Comparison of ENCODE assay signal across 9 cellular contexts in the genomic region with DNA sequence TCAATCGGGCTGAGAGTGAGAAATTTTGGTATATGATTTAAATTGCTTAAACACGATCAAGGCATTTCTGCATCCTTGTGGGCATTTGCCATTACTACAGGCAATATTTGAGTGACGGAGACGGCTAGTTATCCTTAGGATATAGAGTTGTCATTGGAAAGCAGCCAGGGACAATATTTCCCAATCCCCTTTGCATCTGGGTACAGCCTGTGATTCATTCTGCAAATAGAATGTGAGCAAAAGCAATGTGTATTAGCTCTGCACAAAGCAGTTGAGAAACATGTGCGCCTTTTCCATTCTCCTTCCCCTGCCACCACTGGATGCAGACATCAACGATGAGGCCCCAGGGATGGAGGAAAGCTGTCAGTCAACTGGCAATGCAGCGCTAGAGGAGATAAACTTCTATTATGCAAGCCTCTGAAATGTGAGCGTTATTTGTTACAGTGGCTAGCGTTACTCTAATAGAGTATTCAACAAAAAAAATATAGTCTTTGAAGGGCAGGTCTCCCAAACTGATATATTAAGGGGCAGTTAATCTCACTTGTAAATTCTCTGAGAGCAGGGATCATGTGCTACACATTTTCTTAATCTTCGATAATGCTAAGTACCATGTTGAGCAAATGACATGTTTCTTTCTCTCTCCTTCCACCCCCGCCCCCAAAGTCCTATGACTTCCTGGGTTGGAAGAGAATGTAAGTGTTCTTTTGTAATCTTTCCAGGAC. TPM values are rescaled to one million over a fixed set of nuclear protein-coding genes. Genes with fewer than 3 reads are reported as not detected.
A peak's percentile ranks its signal among the peaks of the same experiment; 100 is the strongest.
DNase-seq lines count a peak whose midpoint lies in the region; ATAC-seq and TF ChIP-seq lines count a peak whose summit lies in the region.
"Had no signal": no experiment of that assay in that cellular context is flagged by ENCODE, and none has a peak within 500 bp of the region (broad histone marks: within the 10 kb centered on the region; RNA-seq: fewer than 3 reads in every experiment).

No MANE protein-coding gene starts in this region.

- H3K4me1 ChIP-seq in HCT116 (ENCODE audit: control insufficient read depth in 1 of 2, insufficient read depth in 2 of 2, low read length in 2 of 2): peaks cover 6% of the 10 kb centered on the region in 2 experiments; a peak in 3 of 4 replicates
- H3K4me1 ChIP-seq in PC-3 (ENCODE audit: insufficient read depth, low read length): peaks cover 22% of the 10 kb centered on the region

- H4K20me1 ChIP-seq in HCT116 (ENCODE audit: insufficient read depth) (no peaks in the 10 kb centered on the region), PC-3 (ENCODE audit: low read length) (no peaks in the 10 kb centered on the region)

- no peaks in the 10 kb centered on the region for H3K9me3 ChIP-seq in HCT116 (ENCODE audit: control insufficient read depth in 1 of 2, insufficient read depth in 1 of 2, low read depth in 1 of 2, low read length in 2 of 2)
- H3K9me3 ChIP-seq in PC-3 (ENCODE audit: low read length): no peaks in the 10 kb centered on the region
- H3K9me3 ChIP-seq in T-helper 17 cell (ENCODE audit: control insufficient read depth, low read length, poor library complexity, severe bottlenecking): no peaks in the 10 kb centered on the region

- H3K79me2 ChIP-seq in HCT116 (ENCODE audit: insufficient read depth, low read length) (no peaks in the 10 kb centered on the region), PC-3 (ENCODE audit: low read length) (no peaks in the 10 kb centered on the region)

- H3K9me2 ChIP-seq in HCT116 (ENCODE audit: insufficient read depth) (no peaks in the 10 kb centered on the region), PC-3 (replicated peaks; ENCODE audit: low read length) (no peaks in the 10 kb centered on the region)

- TF ChIP-seq POLR2A in HCT116 (IDR thresholded peaks at IDR 0.05; ENCODE audit: borderline replicate concordance, extremely low read depth, insufficient read depth, insufficient read length): no peak

- peak; percentile 32; the same call in 1 of the 2 replicates for TF ChIP-seq RAD21 in HCT116 (IDR thresholded peaks at IDR 0.05; ENCODE audit: low read depth)

- H3K9ac ChIP-seq in HCT116 (ENCODE audit: low read length) (no peak overlapping the region), PC-3 (ENCODE audit: low read length) (peak overlapping the region; percentile 40)

- no TSS peak for BruUV-seq in HCT116 (replicated peaks; lab: Mats Ljungman, UMichigan)
- TSS peak; percentile 41 for BruUV-seq in PC-3 (replicated peaks; lab: Mats Ljungman, UMichigan)

- CTCF ChIA-PET in HCT116 (lab: Charles Lee): no interaction called here
- CTCF ChIA-PET in PC-3 (lab: Charles Lee): interaction anchor here (0.6 kb wide), 3 partner anchors 59 to 190 kb away, joined by 3 to 8 read pairs (median 4); no protein-coding TSS in a partner anchor

- H3K4me3 Mint-ChIP-seq in T-helper 17 cell: no peak overlapping the region
- H3K4me3 Mint-ChIP-seq: naive B cell had no signal

- ATAC-seq in HCT116 (peak; percentile 85), PC-3 (peak; percentile 98), GM18519 (IDR thresholded peaks at IDR 0.05; ENCODE audit: low FRiP score, unreplicated experiment) (no peak), T-helper 17 cell (no peak)
- no peak for ATAC-seq in activated naive CD4-positive, alpha-beta T cell treated with anti-CD3 and anti-CD28 coated beads, Interleukin-2, amount 50 U/mL, for 72 hours

- POLR2A ChIA-PET in HCT116 (lab: Charles Lee) (no interaction called here), PC-3 (lab: Charles Lee; ENCODE audit: unreplicated experiment) (no interaction called here)

- peak; percentile 36 for DNase-seq in HCT116 (ENCODE audit: low read depth, low spot score)
- peak; percentile 100 for DNase-seq in PC-3
- DNase-seq in fibroblast of gingiva (ENCODE audit: low read depth): peak; percentile 99
- peak; percentile 83 for DNase-seq in pulmonary artery endothelial cell (ENCODE audit: low read depth, low spot score)
- no peak for DNase-seq in activated naive CD4-positive, alpha-beta T cell treated with anti-CD3 and anti-CD28 coated beads, Interleukin-2, amount 50 U/mL, for 72 hours (ENCODE audit: low spot score in 2 of 2)
- DNase-seq in activated CD4-positive, alpha-beta T cell treated with anti-CD3 and anti-CD28 coated beads for 4 hours: no peak
- no peak for DNase-seq in T-helper 17 cell
- DNase-seq: naive B cell had no signal

- H3K4me2 ChIP-seq in HCT116 (ENCODE audit: low read length) (no peak overlapping the region; the same call in 1 of the 2 replicates), PC-3 (ENCODE audit: low read length) (peak overlapping the region; percentile 66)

- H3K27ac ChIP-seq in HCT116 (ENCODE audit: low read depth, low read length) (no peak overlapping the region), PC-3 (ENCODE audit: low read length) (peak overlapping the region; percentile 78)

- H3K27ac Mint-ChIP-seq in activated naive CD4-positive, alpha-beta T cell treated with anti-CD3 and anti-CD28 coated beads, Interleukin-2, amount 50 U/mL, for 72 hours: no peak overlapping the region
- H3K27ac Mint-ChIP-seq in T-helper 17 cell: no peak overlapping the region

- H3K27me3 ChIP-seq in HCT116 (ENCODE audit: insufficient read depth, low read length): no peaks in the 10 kb centered on the region
- H3K27me3 ChIP-seq in PC-3 (ENCODE audit: low read length): no peaks in the 10 kb centered on the region

- RAD21 ChIA-PET in HCT116 (lab: Charles Lee; ENCODE audit: low non-redundant PET in 1 of 2, low total read pairs in 2 of 2, uncharacterized antibody in 2 of 2, unreplicated experiment in 2 of 2): no interaction called here

- H3K36me3 ChIP-seq in HCT116 (ENCODE audit: control insufficient read depth in 1 of 2, insufficient read depth in 2 of 2, low read length in 2 of 2) (no peaks in the 10 kb centered on the region), PC-3 (ENCODE audit: low read depth, low read length) (no peaks in the 10 kb centered on the region)

- H3K36me3 Mint-ChIP-seq in activated naive CD4-positive, alpha-beta T cell treated with anti-CD3 and anti-CD28 coated beads, Interleukin-2, amount 50 U/mL, for 72 hours: peaks cover 0 to 5% of the 10 kb centered on the region in 2 donors
- no peaks in the 10 kb centered on the region for H3K36me3 Mint-ChIP-seq in T-helper 17 cell (ENCODE audit: low read depth)
- H3K36me3 Mint-ChIP-seq: naive B cell had no signal

- H3K27me3 Mint-ChIP-seq in T-helper 17 cell: peaks cover 5% of the 10 kb centered on the region
- H3K27me3 Mint-ChIP-seq: naive B cell had no signal

- H3K4me1 Mint-ChIP-seq in T-helper 17 cell: peaks cover 3% of the 10 kb centered on the region

- H3K9me3 Mint-ChIP-seq in activated naive CD4-positive, alpha-beta T cell treated with anti-CD3 and anti-CD28 coated beads, Interleukin-2, amount 50 U/mL, for 72 hours: peaks cover 0 to 6% of the 10 kb centered on the region in 2 donors
- H3K9me3 Mint-ChIP-seq: naive B cell had no signal

- H3K4me3 ChIP-seq in HCT116 (replicated peaks in 1 of 2; ENCODE audit: low read depth in 1 of 2, low read length in 2 of 2) (no peak overlapping the region), PC-3 (ENCODE audit: low read length) (no peak overlapping the region; the same call in 1 of the 2 replicates)

- intact Hi-C loops in HCT116 (cut with micrococcal nuclease) (no loop called here), PC-3 (cut with micrococcal nuclease) (loop anchor here (1.0 to 2.0 kb wide), 6 partner anchors 37 to 260 kb away; partner anchors contain the start of gene NCOA3)

- H3F3A ChIP-seq in PC-3 (ENCODE audit: low read length, unreplicated experiment): no peaks in the 10 kb centered on the region

- H2AFZ ChIP-seq in HCT116 (ENCODE audit: low read depth, low read length, poor library complexity, severe bottlenecking) (no peak overlapping the region), PC-3 (ENCODE audit: low read length) (peak overlapping the region; percentile 54)

- TF ChIP-seq CTCF in HCT116 (IDR thresholded peaks at IDR 0.05 in 2 of 3, conservative IDR thresholded peaks at IDR 0.05 in 1 of 3; ENCODE audit: borderline replicate concordance in 1 of 3, insufficient read depth in 1 of 3, low read depth in 2 of 3, low read length in 2 of 3) (peak in 1 of 3 experiments; percentile 41; a peak in 1 of 6 replicates), PC-3 (conservative IDR thresholded peaks at IDR 0.05; ENCODE audit: low read depth, low read length) (peak; percentile 71)

TF ChIP-seq in HCT116, 20 proteins besides CTCF, POLR2A, EP300 and RAD21:
- peak; percentile 60 for TF ChIP-seq CEBPB (IDR thresholded peaks at IDR 0.05; ENCODE audit: low read depth)
- TF ChIP-seq ZFX (IDR thresholded peaks at IDR 0.05): no peak

RNA-seq across cellular contexts. Expression of gene NCOA3, which starts 37.1 kb away (rescaled TPM):
- 25.9 TPM for total RNA-seq in HCT116 (2021; ENCODE audit: unreplicated experiment)
- polyA plus RNA-seq in HCT116 (2012): 10.0 and 11.8 TPM in 2 replicates
- total RNA-seq in PC-3 (2014; rRNA removed): 27.8 and 31.1 TPM in 2 replicates
- 29.3 and 35.8 TPM in 2 replicates for total RNA-seq in pulmonary artery endothelial cell
- total RNA-seq in activated naive CD4-positive, alpha-beta T cell treated with anti-CD3 and anti-CD28 coated beads, Interleukin-2, amount 50 U/mL, for 72 hours: 10 to 100 TPM; 81.6 to 92.6 TPM
- total RNA-seq in T-helper 17 cell: 10 to 100 TPM; 55.4 to 58.2 TPM

Comparison
In these comparisons a context has a peak if more than half of its experiments do, and no peak if none do; other contexts are left out.
1. ATAC-seq: peak in HCT116 (single experiment) and PC-3 (single experiment); none in activated naive CD4-positive, alpha-beta T cell treated with anti-CD3 and anti-CD28 coated beads, Interleukin-2, amount 50 U/mL, for 72 hours (0 of 2), GM18519 (single experiment) and T-helper 17 cell (single experiment).
2. DNase-seq: peak in HCT116 (single experiment), PC-3 (single experiment), fibroblast of gingiva (single experiment) and pulmonary artery endothelial cell (single experiment); none in activated naive CD4-positive, alpha-beta T cell treated with anti-CD3 and anti-CD28 coated beads, Interleukin-2, amount 50 U/mL, for 72 hours (0 of 2), activated CD4-positive, alpha-beta T cell treated with anti-CD3 and anti-CD28 coated beads for 4 hours (0 of 2) and T-helper 17 cell (0 of 3).